10 cellular contexts compared by ENCODE assay signal in genomic region chrX:68945603-68946228, GRCh38.
DNase-seq lines count a peak whose midpoint lies in the region; ATAC-seq, FAIRE-seq and TF ChIP-seq lines count a peak whose summit lies in the region.
"Had no signal": no experiment of that assay in that cellular context is flagged by ENCODE, and none has a peak within 500 bp of the region (broad histone marks: within the 10 kb centered on the region; RNA-seq: fewer than 3 reads in every experiment).

No MANE protein-coding gene starts in this region.

- no peaks in the 10 kb centered on the region for H3K9me3 ChIP-seq in upper lobe of left lung

- no peak for FAIRE-seq in frontal cortex (lab: Jason Lieb, UNC)
- no peak for FAIRE-seq in urothelium cell line (lab: Jason Lieb, UNC)
- FAIRE-seq: A204.1 had no signal

- WGBS in upper lobe of left lung, 2 donors: 74 to 88% methylated on average over 8 to 10 of the region's 10 CpGs

- H3K4me1 Mint-ChIP-seq in endothelial cell (ENCODE audit: unreplicated experiment) (no peaks in the 10 kb centered on the region), osteocyte (ENCODE audit: unreplicated experiment) (peaks cover 18% of the 10 kb centered on the region)

- H3K36me3 Mint-ChIP-seq in endothelial cell (ENCODE audit: low read depth, unreplicated experiment): no peaks in the 10 kb centered on the region
- H3K36me3 Mint-ChIP-seq in osteocyte (ENCODE audit: unreplicated experiment): no peaks in the 10 kb centered on the region

- no peaks in the 10 kb centered on the region for H3K27me3 ChIP-seq in upper lobe of left lung

- ATAC-seq in upper lobe of left lung (ENCODE audit: low FRiP score in 2 of 2): no peak

- no peak for TF ChIP-seq EP300 in upper lobe of left lung (IDR thresholded peaks at IDR 0.05)

- DNase-seq in DMS53 (lab: John Stamatoyannopoulos, UW) (peak; percentile 42), DMS53 treated with DMSO at 0.1 percent for 48 hours (lab: John Stamatoyannopoulos, UW; ENCODE audit: unreplicated experiment) (no peak), NCI-H226 (peak; percentile 64), endothelial cell (ENCODE audit: low spot score) (peak; percentile 19), osteocyte (ENCODE audit: extremely low spot score, unreplicated experiment) (peak; percentile 84), upper lobe of left lung (no peak), frontal cortex (ENCODE audit: low spot score in 2 of 2) (no peak), urothelium cell line (ENCODE audit: low spot score) (no peak)

- H3K27ac ChIP-seq in upper lobe of left lung: no peak overlapping the region

- TF ChIP-seq POLR2A in upper lobe of left lung (IDR thresholded peaks at IDR 0.05): no peak

- no peak overlapping the region for H3K27ac Mint-ChIP-seq in endothelial cell (ENCODE audit: unreplicated experiment)
- no peak overlapping the region for H3K27ac Mint-ChIP-seq in osteocyte (ENCODE audit: unreplicated experiment)
- H3K27ac Mint-ChIP-seq: activated T-helper 1 cell treated with anti-CD3 and anti-CD28 coated beads, Interleukin-12 subunit alpha, Interleukin-12 subunit beta, Interleukin-2, Interleukin-4 antibody, amounts not matched to agents 30 ng/mL and 10 ng/mL and 1 ng/mL, durations not matched to agents 14 hours and 24 hours and 36 hours had no signal

- peaks cover 4% of the 10 kb centered on the region for H3K27me3 Mint-ChIP-seq in endothelial cell (ENCODE audit: unreplicated experiment)
- H3K27me3 Mint-ChIP-seq in osteocyte (ENCODE audit: unreplicated experiment): no peaks in the 10 kb centered on the region

- H3K9me3 Mint-ChIP-seq in endothelial cell (ENCODE audit: unreplicated experiment) (no peaks in the 10 kb centered on the region), osteocyte (ENCODE audit: unreplicated experiment) (no peaks in the 10 kb centered on the region)
- H3K9me3 Mint-ChIP-seq: activated T-helper 1 cell treated with anti-CD3 and anti-CD28 coated beads, Interleukin-12 subunit alpha, Interleukin-12 subunit beta, Interleukin-2, Interleukin-4 antibody, amounts not matched to agents 30 ng/mL and 10 ng/mL and 1 ng/mL, durations not matched to agents 14 hours and 24 hours and 36 hours had no signal

- H3K4me3 Mint-ChIP-seq in endothelial cell (ENCODE audit: unreplicated experiment): no peak overlapping the region
- H3K4me3 Mint-ChIP-seq in osteocyte (ENCODE audit: unreplicated experiment): no peak overlapping the region
- H3K4me3 Mint-ChIP-seq: activated T-helper 1 cell treated with anti-CD3 and anti-CD28 coated beads, Interleukin-12 subunit alpha, Interleukin-12 subunit beta, Interleukin-2, Interleukin-4 antibody, amounts not matched to agents 30 ng/mL and 10 ng/mL and 1 ng/mL, durations not matched to agents 14 hours and 24 hours and 36 hours had no signal

- no peak overlapping the region for H3K4me3 ChIP-seq in upper lobe of left lung

- TF ChIP-seq CTCF in endothelial cell (IDR thresholded peaks at IDR 0.05; ENCODE audit: unreplicated experiment): peak; percentile 42
- TF ChIP-seq CTCF in osteocyte (IDR thresholded peaks at IDR 0.05): peak; percentile 45
- TF ChIP-seq CTCF in upper lobe of left lung (IDR thresholded peaks at IDR 0.05): peak in 3 of 6 experiments; percentile 7 to 14 (median 12)

- H3K4me1 ChIP-seq in upper lobe of left lung: peaks cover 0 to 3% (median 0%) of the 10 kb centered on the region in 4 donors

- no peaks in the 10 kb centered on the region for H3K36me3 ChIP-seq in upper lobe of left lung

Comparison
In these comparisons a context has a peak if more than half of its experiments do, and no peak if none do; other contexts are left out.
1. DNase-seq: peak in DMS53 (single experiment), NCI-H226 (single experiment), endothelial cell (single experiment) and osteocyte (single experiment); none in DMS53 treated with DMSO at 0.1 percent for 48 hours (single experiment), upper lobe of left lung (0 of 2), frontal cortex (0 of 2) and urothelium cell line (single experiment).